Comparison of ENCODE assay signal across 9 cellular contexts in the genomic region with DNA sequence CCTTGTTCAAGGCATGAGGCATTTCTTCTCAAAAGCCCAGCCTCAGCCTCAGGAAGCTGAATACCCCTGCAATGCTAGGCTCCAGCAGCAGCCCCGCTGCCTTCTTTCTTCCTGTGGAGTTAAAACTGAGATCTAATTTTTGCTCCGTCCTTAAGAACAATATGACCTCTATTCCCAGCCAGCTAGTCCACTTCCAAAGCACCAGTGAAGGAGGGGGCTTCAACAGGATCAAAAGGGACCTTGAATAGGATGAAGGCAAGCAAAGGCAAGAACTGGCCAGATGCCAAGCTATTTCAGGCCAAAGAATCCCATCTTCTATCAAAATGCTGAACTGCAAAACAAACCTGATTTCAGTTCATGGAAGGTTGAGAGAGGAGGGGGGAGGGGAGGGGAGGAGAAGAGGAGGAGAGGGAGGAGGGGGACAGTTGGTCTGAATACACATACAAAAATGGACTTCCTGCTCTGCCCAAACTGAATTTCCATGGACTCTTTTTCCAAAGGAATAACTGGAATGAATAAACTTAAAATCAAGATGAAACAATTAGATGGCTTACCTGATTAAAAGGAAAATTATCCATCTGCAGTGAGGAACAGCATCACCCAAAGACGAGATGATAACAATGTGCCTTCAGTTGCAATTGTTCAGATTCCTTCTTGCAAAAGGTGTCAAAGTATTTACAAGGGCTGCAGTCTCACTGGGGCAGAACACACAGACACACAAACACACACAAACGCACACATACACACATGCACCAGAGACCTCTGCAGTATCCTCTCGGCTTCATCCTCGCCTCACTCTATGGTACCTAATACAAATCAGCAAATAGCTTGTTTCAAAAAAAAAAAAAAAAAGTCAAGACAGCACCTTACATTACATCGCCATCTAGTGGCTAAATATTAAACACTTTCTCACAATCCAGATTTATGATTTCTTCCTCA. TPM values are rescaled to one million over a fixed set of nuclear protein-coding genes. Genes with fewer than 3 reads are reported as not detected.
A peak's percentile ranks its signal among the peaks of the same experiment; 100 is the strongest.
DNase-seq lines count a peak whose midpoint lies in the region; ATAC-seq and TF ChIP-seq lines count a peak whose summit lies in the region.
"Had no signal": no experiment of that assay in that cellular context is flagged by ENCODE, and none has a peak within 500 bp of the region (broad histone marks: within the 10 kb centered on the region; RNA-seq: fewer than 3 reads in every experiment).

A gene (minus strand): TSS at position 804 of the 939 bp plus-strand sequence. CDS start 54,399 bp downstream, outside the sequence.

- no peak for ATAC-seq in aorta (ENCODE audit: low FRiP score)

- H3K36me3 Mint-ChIP-seq in activated CD4-positive, alpha-beta memory T cell treated with anti-CD3 and anti-CD28 coated beads for 36 hours = no peaks in the 10 kb centered on the region

- 15 to 19% methylated on average over 6 to 7 of the region's 7 CpGs for WGBS in esophagus squamous epithelium, 2 donors
- 26 to 27% methylated on average over 7 of the region's 7 CpGs for WGBS in aorta, 2 donors

- H3K36me3 ChIP-seq in SJCRH30 (no peaks in the 10 kb centered on the region), esophagus squamous epithelium (no peaks in the 10 kb centered on the region), neuron (ENCODE audit: insufficient read depth, low read length) (no peaks in the 10 kb centered on the region), aorta (ENCODE audit: control insufficient read depth in 1 of 2, insufficient read depth in 2 of 2, low read length in 1 of 2) (no peaks in the 10 kb centered on the region)

- H3K4me1 Mint-ChIP-seq in activated CD4-positive, alpha-beta memory T cell treated with anti-CD3 and anti-CD28 coated beads for 36 hours (ENCODE audit: low read depth) = peaks cover 4% of the 10 kb centered on the region

- in situ Hi-C loops in GM13977 (cut with MboI; ENCODE audit: low pct_unique_long_range_greater_than_20kb, low sequenced_read_pairs, unreplicated experiment) = no loop called here

- H3K27ac Mint-ChIP-seq in activated CD4-positive, alpha-beta memory T cell treated with anti-CD3 and anti-CD28 coated beads for 36 hours = no peak within 1 kb of the TSS

- peaks cover 10% of the 10 kb centered on the region for H3K27me3 Mint-ChIP-seq in activated CD4-positive, alpha-beta memory T cell treated with anti-CD3 and anti-CD28 coated beads for 36 hours

- H3K27me3 ChIP-seq in SJCRH30 (0 out of 2 replicates have a peak, but pooled peaks cover 4% of the 10 kb centered on the region), esophagus squamous epithelium (peaks cover 0 to 16% (median 0%) of the 10 kb centered on the region in 4 donors), neuron (ENCODE audit: insufficient read depth, low read length) (no peaks in the 10 kb centered on the region), aorta (ENCODE audit: control insufficient read depth in 1 of 2, insufficient read depth in 2 of 2, low read length in 1 of 2) (no peaks in the 10 kb centered on the region)

- TF ChIP-seq POLR2A in esophagus squamous epithelium (IDR thresholded peaks at IDR 0.05) = no peak

- intact Hi-C loops in esophagus squamous epithelium (cut with DNase I) (no loop called here), aorta (cut with DNase I) (loop anchor here (2.0 to 5.0 kb wide), 4 partner anchors 71 to 175 kb away; a partner anchor contains a TSS)
- intact Hi-C loops in activated CD4-positive, alpha-beta memory T cell treated with anti-CD3 and anti-CD28 coated beads for 36 hours (cut with micrococcal nuclease) = loop anchor here (1.0 to 2.0 kb wide), 4 partner anchors 70 to 1135 kb away; no protein-coding TSS in a partner anchor

- POLR2A ChIA-PET in activated CD4-positive, alpha-beta memory T cell treated with anti-CD3 and anti-CD28 coated beads for 36 hours (lab: Charles Lee) = interaction anchor here (0.6 kb wide), 1 partner anchor 174 kb away, joined by 3 read pairs; a partner anchor contains a TSS

- no peak within 1 kb of the TSS for H3K4me3 ChIP-seq in SJCRH30
- no peak within 1 kb of the TSS for H3K4me3 ChIP-seq in esophagus squamous epithelium
- peak within 1 kb of the TSS; percentile 33 for H3K4me3 ChIP-seq in neuron (ENCODE audit: low read length)
- H3K4me3 ChIP-seq in aorta (ENCODE audit: low read length in 2 of 2) = no peak within 1 kb of the TSS

- H3K4me3 Mint-ChIP-seq in activated CD4-positive, alpha-beta memory T cell treated with anti-CD3 and anti-CD28 coated beads for 36 hours = no peak within 1 kb of the TSS

- H3K9me3 ChIP-seq in SJCRH30 (replicated peaks) = no peaks in the 10 kb centered on the region
- no peaks in the 10 kb centered on the region for H3K9me3 ChIP-seq in esophagus squamous epithelium
- H3K9me3 ChIP-seq in neuron (ENCODE audit: low read length) = no peaks in the 10 kb centered on the region
- H3K9me3 ChIP-seq in aorta (ENCODE audit: control insufficient read depth, low read length) = no peaks in the 10 kb centered on the region

- CTCF ChIA-PET in activated CD4-positive, alpha-beta memory T cell treated with anti-CD3 and anti-CD28 coated beads for 36 hours (lab: Charles Lee) = interaction anchor here (0.6 to 4.8 kb wide), 23 partner anchors 11 to 742 kb away, joined by 3 to 35 read pairs (median 4); a partner anchor contains a TSS

- DNase-seq in AG08396 (ENCODE audit: low spot score) (peak; percentile 23), GM13977 (ENCODE audit: low spot score) (peak; percentile 10), M059J (ENCODE audit: low read depth) (peak; percentile 17), SJCRH30 (peak; percentile 2 to 60), esophagus squamous epithelium (lab: John Stamatoyannopoulos, UW) (no peak), aorta (no peak)
- DNase-seq in activated CD4-positive, alpha-beta memory T cell treated with anti-CD3 and anti-CD28 coated beads for 36 hours = no peak

- H3K9me3 Mint-ChIP-seq in activated CD4-positive, alpha-beta memory T cell treated with anti-CD3 and anti-CD28 coated beads for 36 hours = no peaks in the 10 kb centered on the region

- H3K4me1 ChIP-seq in SJCRH30 (no peaks in the 10 kb centered on the region), esophagus squamous epithelium (peaks cover 0 to 5% (median 0%) of the 10 kb centered on the region in 3 donors), neuron (ENCODE audit: insufficient read depth, low read length) (peaks cover 13% of the 10 kb centered on the region), aorta (ENCODE audit: control insufficient read depth in 1 of 2, insufficient read depth in 2 of 2, low read length in 2 of 2) (no peaks in the 10 kb centered on the region)

- peak within 1 kb of the TSS; percentile 19 for H2AFZ ChIP-seq in neuron (ENCODE audit: low read depth, low read length)

- TF ChIP-seq CTCF in GM13977 (IDR thresholded peaks at IDR 0.05; ENCODE audit: extremely low read depth, insufficient read depth, missing control alignments) (peak; percentile 50), esophagus squamous epithelium (IDR thresholded peaks at IDR 0.05) (peak in 5 of 6 experiments; percentile 34 to 67 (median 37))

- H3K27ac ChIP-seq in SJCRH30 (no peak within 1 kb of the TSS), esophagus squamous epithelium (no peak within 1 kb of the TSS), aorta (ENCODE audit: low read depth in 1 of 2, low read length in 2 of 2) (no peak within 1 kb of the TSS)

RNA-seq across cellular contexts. Expression of the gene that starts here (rescaled TPM):
- total RNA-seq in M059J (2014; rRNA removed; shearing (Covaris generic)) = not detected in 2 replicates
- total RNA-seq in SJCRH30 (2014; rRNA removed; shearing (Covaris generic)) = not detected in 2 replicates
- total RNA-seq in esophagus squamous epithelium (not detected), aorta (not detected)
- not detected for total RNA-seq in activated CD4-positive, alpha-beta memory T cell treated with anti-CD3 and anti-CD28 coated beads for 36 hours
- polyA plus RNA-seq in aorta = not detected
- polyA plus RNA-seq: urinary bladder had no signal

Comparison
In these comparisons a context has a peak if more than half of its experiments do, and no peak if none do; other contexts are left out.
1. Peak in DNase-seq in M059J; RNA of the gene not detected or under 1 TPM.
2. Peak in DNase-seq in SJCRH30; RNA of the gene not detected or under 1 TPM.
3. DNase-seq: peak in AG08396 (single experiment) and GM13977 (single experiment); none in esophagus squamous epithelium (single experiment), activated CD4-positive, alpha-beta memory T cell treated with anti-CD3 and anti-CD28 coated beads for 36 hours (single experiment) and aorta (0 of 2).